ENCODE assay signal across 1 cellular context in genomic region chr16:4314532-4315184, GRCh38.
A peak's percentile ranks its signal among the peaks of the same experiment; 100 is the strongest.
TF ChIP-seq lines count a peak whose summit lies in the region.

No MANE protein-coding gene starts in this region.

TF ChIP-seq in K562, 482 proteins besides CTCF, POLR2A, EP300 and RAD21 (continues in another document):
- TF ChIP-seq L3MBTL2 (IDR thresholded peaks at IDR 0.05) (peak; percentile 57; the same call in 1 of the 2 replicates), ETV6 (IDR thresholded peaks at IDR 0.05; ENCODE audit: borderline replicate concordance in 1 of 2, low read depth in 2 of 2, low read length in 1 of 2) (no peak), ETV6 (CRISPR knock-in tag; IDR thresholded peaks at IDR 0.05; ENCODE audit: borderline replicate concordance) (0 out of 2 replicates have a peak, but pooled peaks have one; percentile 67), THRA (IDR thresholded peaks at IDR 0.05) (no peak), ZNF217 (CRISPR knock-in tag; IDR thresholded peaks at IDR 0.05) (0 out of 2 replicates have a peak, but pooled peaks have one; percentile 14), CCNT2 (IDR thresholded peaks at IDR 0.05; ENCODE audit: borderline replicate concordance, extremely low read depth, insufficient read length, low read depth, low read length) (no peak), MGA (IDR thresholded peaks at IDR 0.05) (peak; percentile 81), ZC3H11A (IDR thresholded peaks at IDR 0.05; ENCODE audit: low read depth, low read length) (no peak), ZBTB33 (CRISPR knock-in tag; IDR thresholded peaks at IDR 0.05) (peak; percentile 77), CC2D1A (IDR thresholded peaks at IDR 0.05) (no peak), MNT (conservative IDR thresholded peaks at IDR 0.05) (0 out of 4 replicates have a peak, but pooled peaks of 1 of the 2 experiments have one; percentile 42), BCOR (IDR thresholded peaks at IDR 0.05) (no peak), TGIF2 (CRISPR knock-in tag; IDR thresholded peaks at IDR 0.05) (no peak), ZNF395 (CRISPR knock-in tag; IDR thresholded peaks at IDR 0.05) (no peak), ZNF740 (CRISPR knock-in tag; IDR thresholded peaks at IDR 0.05) (0 out of 2 replicates have a peak, but pooled peaks have one; percentile 9), ZNF740 (tag; IDR thresholded peaks at IDR 0.05) (no peak), DACH1 (IDR thresholded peaks at IDR 0.05; ENCODE audit: partially characterized antibody) (peak; percentile 41), STAT5A (IDR thresholded peaks at IDR 0.05; ENCODE audit: borderline replicate concordance, low read length) (no peak), E2F6 (IDR thresholded peaks at IDR 0.05; ENCODE audit: borderline replicate concordance in 1 of 2, extremely low read depth in 1 of 2, insufficient read depth in 1 of 2, insufficient read length in 1 of 2, low read depth in 1 of 2, low read length in 1 of 2, poor library complexity in 1 of 2, severe bottlenecking in 1 of 2) (peak in 1 of 2 experiments; percentile 82), ZFX (CRISPR knock-in tag; IDR thresholded peaks at IDR 0.05) (no peak), DNMT1 (IDR thresholded peaks at IDR 0.05) (no peak), FOXP4 (CRISPR knock-in tag; IDR thresholded peaks at IDR 0.05; ENCODE audit: borderline replicate concordance) (peak; percentile 90; the same call in 1 of the 2 replicates), ZBTB49 (CRISPR knock-in tag; IDR thresholded peaks at IDR 0.05; ENCODE audit: borderline replicate concordance) (0 out of 2 replicates have a peak, but pooled peaks have one; percentile 40), ZNF224 (CRISPR knock-in tag; IDR thresholded peaks at IDR 0.05) (peak; percentile 71; the same call in 1 of the 2 replicates), NR2C2 (CRISPR knock-in tag; IDR thresholded peaks at IDR 0.05) (no peak; the same call in 1 of the 2 replicates), NR2C2 (tag; IDR thresholded peaks at IDR 0.05) (0 out of 2 replicates have a peak, but pooled peaks have one; percentile 9), EWSR1 (IDR thresholded peaks at IDR 0.05; ENCODE audit: borderline replicate concordance, low read depth, partially characterized antibody) (no peak), FOXK2 (conservative IDR thresholded peaks at IDR 0.05 in 1 of 2, IDR thresholded peaks at IDR 0.05 in 1 of 2; ENCODE audit: low read depth in 2 of 2) (no peak), ZNF165 (CRISPR knock-in tag; IDR thresholded peaks at IDR 0.05; ENCODE audit: borderline replicate concordance) (no peak)
